Comparison of ENCODE assay signal across 8 cellular contexts in the genomic region with DNA sequence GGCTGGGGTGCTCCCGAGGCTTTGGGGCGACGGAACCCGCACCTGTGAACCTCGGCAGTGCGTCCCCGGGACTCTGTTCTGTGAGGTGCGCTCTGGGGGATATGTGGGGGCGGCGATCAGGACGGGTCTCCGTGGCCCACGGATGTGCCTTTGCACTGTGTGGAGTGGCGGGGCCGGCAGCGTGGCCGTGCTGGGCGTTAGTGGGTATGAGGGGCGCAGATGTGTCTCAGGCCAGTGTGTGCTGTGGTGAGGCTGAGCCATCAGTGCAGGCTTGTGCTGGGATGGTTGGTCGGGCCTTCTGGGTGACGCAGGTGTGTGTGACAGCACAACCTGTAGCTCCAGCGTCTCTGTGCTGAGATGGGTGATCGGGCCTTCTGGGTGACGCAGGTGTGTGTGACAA. TPM values are rescaled to one million over a fixed set of nuclear protein-coding genes. Genes with fewer than 3 reads are reported as not detected.
DNase-seq lines count a peak whose midpoint lies in the region; ATAC-seq, FAIRE-seq and TF ChIP-seq lines count a peak whose summit lies in the region.

No MANE protein-coding gene starts in this region.

- FAIRE-seq in HTR-8/SVneo (lab: Jason Lieb, UNC) (peak; percentile 57), GM12891 (lab: Jason Lieb, UNC) (no peak)

- TF ChIP-seq CTCF in AG04449 (IDR thresholded peaks at IDR 0.05; ENCODE audit: insufficient read depth, low read length, missing control alignments): no peak

- peak overlapping the region; percentile 85 for H3K27ac ChIP-seq in cingulate gyrus (ENCODE audit: low read depth, low read length)

- no peak for ATAC-seq in HG02870 (IDR thresholded peaks at IDR 0.05; ENCODE audit: unreplicated experiment)

- CTCF ChIA-PET in AG04449 (lab: Yijun Ruan, JAX): no interaction called here

- H3K4me3 ChIP-seq in AG04449 (ENCODE audit: low read depth, low read length) (peak overlapping the region; percentile 74), mucosa of stomach (ENCODE audit: low read length) (peak overlapping the region; percentile 46)

- H3K9me3 ChIP-seq in mucosa of stomach (ENCODE audit: control insufficient read depth, low read length): no peaks in the 10 kb centered on the region

- no peaks in the 10 kb centered on the region for H3K4me1 ChIP-seq in mucosa of stomach (ENCODE audit: control insufficient read depth, insufficient read depth, low read length)

- TF ChIP-seq POLR2A in GM12891 (IDR thresholded peaks at IDR 0.05; ENCODE audit: low read depth, low read length): no peak

- no peaks in the 10 kb centered on the region for H3K36me3 ChIP-seq in mucosa of stomach (ENCODE audit: control insufficient read depth, insufficient read depth, low read length)

- H3K9ac ChIP-seq in mucosa of stomach (ENCODE audit: low read length): peak overlapping the region; percentile 65

- POLR2A ChIA-PET in AG04449 (lab: Yijun Ruan, JAX): no interaction called here

- no peak for DNase-seq in AG04449 (ENCODE audit: low read depth, low spot score)
- DNase-seq in HTR-8/SVneo (ENCODE audit: insufficient read length, low spot score): no peak
- DNase-seq in putamen (ENCODE audit: low spot score): no peak
- DNase-seq in GM12891 (ENCODE audit: insufficient read length, low spot score): no peak
- no peak for DNase-seq in NCI-H128 (lab: John Stamatoyannopoulos, UW; ENCODE audit: unreplicated experiment)

- H3K27me3 ChIP-seq in mucosa of stomach (ENCODE audit: control insufficient read depth, insufficient read depth, low read length): no peaks in the 10 kb centered on the region

TF ChIP-seq in GM12891, 5 proteins besides CTCF, POLR2A, EP300 and RAD21:
- TF ChIP-seq TAF1 (IDR thresholded peaks at IDR 0.05; ENCODE audit: low read depth, low read length) (no peak), PAX5 (IDR thresholded peaks at IDR 0.05; ENCODE audit: insufficient read depth, low read length, severe bottlenecking) (no peak), POU2F2 (IDR thresholded peaks at IDR 0.05; ENCODE audit: low read depth, low read length) (no peak), SPI1 (IDR thresholded peaks at IDR 0.05; ENCODE audit: low read depth, low read length) (no peak), POLR2AphosphoS5 (IDR thresholded peaks at IDR 0.05; ENCODE audit: low read depth, low read length) (no peak)

RNA-seq across cellular contexts. Expression of gene ZNF331, which starts 16.9 kb away (rescaled TPM):
- 10.3 TPM for polyA plus RNA-seq in GM12891 (2012; ENCODE audit: low read depth, missing spikeins)
